Comparison of ENCODE assay signal across 18 cellular contexts in the genomic region with DNA sequence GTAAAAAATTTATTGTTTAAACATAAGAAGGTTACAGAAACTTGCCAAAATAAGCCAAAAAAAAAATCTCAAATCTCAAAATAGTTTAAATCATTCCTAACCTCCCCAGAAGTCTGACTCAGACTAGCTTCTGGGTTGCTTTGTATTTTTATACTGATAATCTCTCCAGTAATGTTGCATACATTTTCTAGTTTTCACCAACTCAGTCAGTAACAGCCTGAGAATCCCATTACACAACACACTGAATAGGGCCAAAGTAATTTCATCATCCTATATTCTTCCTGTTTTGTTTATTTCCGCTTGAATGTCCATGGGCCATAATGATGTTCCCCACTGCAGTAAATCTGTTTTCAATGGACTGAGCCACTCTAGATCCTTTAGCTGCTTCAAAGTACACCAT.
DNase-seq lines count a peak whose midpoint lies in the region; ATAC-seq and TF ChIP-seq lines count a peak whose summit lies in the region.
"Had no signal": no experiment of that assay in that cellular context is flagged by ENCODE, and none has a peak within 500 bp of the region (broad histone marks: within the 10 kb centered on the region; RNA-seq: fewer than 3 reads in every experiment).

No MANE protein-coding gene starts in this region.

- WGBS in stomach, 5 donors, result 87 to 95% (median 92%) methylated on average over 1 of the region's 1 CpG

- H3K27me3 ChIP-seq in ACC112 (ENCODE audit: insufficient read depth, low read length) (no peaks in the 10 kb centered on the region), stomach (no peaks in the 10 kb centered on the region)
- H3K27me3 ChIP-seq: BE2C, SJSA1 had no signal

- H2AFZ ChIP-seq in ACC112 (ENCODE audit: low read length, unreplicated experiment), result no peak overlapping the region

- H3K79me2 ChIP-seq in ACC112 (ENCODE audit: control insufficient read depth, insufficient read depth, low read length, unreplicated experiment), result no peaks in the 10 kb centered on the region

- intact Hi-C loops in stomach (cut with DNase I; ENCODE audit: low total_unique reads), result no loop called here

- H3K4me1 ChIP-seq in ACC112 (ENCODE audit: control insufficient read depth, insufficient read depth, low read length, unreplicated experiment), result no peaks in the 10 kb centered on the region
- H3K4me1 ChIP-seq in stomach, result no peaks in the 10 kb centered on the region
- H3K4me1 ChIP-seq: BE2C, SJSA1 had no signal

- H3K36me3 ChIP-seq in ACC112 (ENCODE audit: insufficient read depth, low read length), result no peaks in the 10 kb centered on the region
- H3K36me3 ChIP-seq in stomach, result no peaks in the 10 kb centered on the region
- H3K36me3 ChIP-seq: BE2C, SJSA1 had no signal

- TF ChIP-seq POLR2A in stomach (IDR thresholded peaks at IDR 0.05), result no peak

- peak; percentile 39 for DNase-seq in EH (ENCODE audit: low read depth)
- peak; percentile 14 to 89 for DNase-seq in cardiac fibroblast (ENCODE audit: low read depth in 2 of 2)
- DNase-seq in fibroblast of villous mesenchyme (ENCODE audit: low read depth), result peak; percentile 39
- no peak for DNase-seq in pons (ENCODE audit: low spot score)
- DNase-seq in NCI-H187 (lab: John Stamatoyannopoulos, UW), result no peak
- DNase-seq in stomach, result no peak
- DNase-seq: BE2C; CD8-positive, alpha-beta memory T cell; EL; H9; NCI-H1048; NCI-H69; NK-92 treated with Interleukin-12 subunit alpha and Interleukin-12 subunit beta, amount 100 ng/mL, for 24 hours; OCI-M1 had no signal

- ATAC-seq in HG03159 (IDR thresholded peaks at IDR 0.05; ENCODE audit: unreplicated experiment), result no peak

- H3K27ac ChIP-seq in ACC112 (ENCODE audit: low read depth, low read length) (peak overlapping the region; percentile 67), stomach (no peak overlapping the region)
- H3K27ac ChIP-seq: RWPE1, SJSA1 had no signal

- H3K4me3 ChIP-seq in ACC112 (ENCODE audit: low read depth, low read length), result no peak overlapping the region
- no peak overlapping the region for H3K4me3 ChIP-seq in cardiac fibroblast (replicated peaks in 1 of 2; ENCODE audit: low read depth in 2 of 2, low read length in 2 of 2)
- H3K4me3 ChIP-seq in fibroblast of villous mesenchyme (ENCODE audit: low read depth, low read length), result no peak overlapping the region
- H3K4me3 ChIP-seq in stomach, result no peak overlapping the region
- H3K4me3 ChIP-seq: SJSA1 had no signal

- H3K9me3 ChIP-seq in stomach, result no peaks in the 10 kb centered on the region
- H3K9me3 ChIP-seq: BE2C, SJSA1 had no signal

- TF ChIP-seq EP300 in stomach (IDR thresholded peaks at IDR 0.05), result no peak

- no peak for TF ChIP-seq CTCF in cardiac fibroblast (IDR thresholded peaks at IDR 0.05; ENCODE audit: low read depth, low read length)
- TF ChIP-seq CTCF in fibroblast of villous mesenchyme (IDR thresholded peaks at IDR 0.05; ENCODE audit: insufficient read depth, low read depth, low read length), result no peak
- no peak for TF ChIP-seq CTCF in stomach (IDR thresholded peaks at IDR 0.05)

Comparison
In these comparisons a context has a peak if more than half of its experiments do, and no peak if none do; other contexts are left out.
1. DNase-seq: peak in EH (single experiment), cardiac fibroblast (2 of 2) and fibroblast of villous mesenchyme (single experiment); none in pons (single experiment), NCI-H187 (0 of 2) and stomach (single experiment).